12 cellular contexts compared by ENCODE assay signal in the genomic region with DNA sequence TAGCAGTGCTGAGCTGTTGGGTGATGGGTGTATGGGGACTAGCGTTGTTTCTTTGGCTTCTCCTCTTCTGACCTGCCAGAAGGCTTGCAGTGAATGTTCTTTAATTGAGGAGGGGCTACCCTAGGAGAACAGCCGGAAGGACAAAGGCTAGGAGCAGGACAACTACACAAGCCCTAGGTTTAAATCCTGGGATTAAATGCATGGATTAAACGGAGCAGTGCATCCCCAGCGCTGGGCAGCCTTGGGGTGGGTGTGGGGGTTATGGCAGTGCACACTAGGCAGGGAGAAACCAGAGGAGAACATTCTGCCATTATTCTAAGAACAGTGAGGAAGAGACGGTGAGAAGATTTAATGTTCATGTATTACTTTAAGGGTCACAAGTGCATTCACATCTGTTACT.
DNase-seq lines count a peak whose midpoint lies in the region; ATAC-seq, FAIRE-seq and TF ChIP-seq lines count a peak whose summit lies in the region.
"Had no signal": no experiment of that assay in that cellular context is flagged by ENCODE, and none has a peak within 500 bp of the region (broad histone marks: within the 10 kb centered on the region; RNA-seq: fewer than 3 reads in every experiment).

No MANE protein-coding gene starts in this region.

- POLR2A ChIA-PET in K562 (lab: Yijun Ruan, JAX) = interaction anchor here (0.7 kb wide), 1 partner anchor 317 kb away, joined by 3 read pairs; no protein-coding TSS in a partner anchor

- H3K9ac ChIP-seq in K562 (ENCODE audit: insufficient read depth in 1 of 2, low read depth in 2 of 2, low read length in 2 of 2) = no peak overlapping the region

- DNase-seq in Right ventricle myocardium inferior (ENCODE audit: missing footprints) (peak; percentile 1), left ventricle myocardium superior (no peak), K562 (ENCODE audit: extremely low read depth in 1 of 4, low spot score in 3 of 4) (no peak), superior temporal gyrus (ENCODE audit: extremely low spot score) (peak; percentile 25), foreskin melanocyte (no peak), MG63 (no peak), upper lobe of left lung (no peak)
- DNase-seq: KG1, upper lobe of right lung had no signal

- H4K20me1 ChIP-seq in K562 (replicated peaks; ENCODE audit: control insufficient read depth, insufficient read depth, low read length) = no peaks in the 10 kb centered on the region

- TF ChIP-seq EP300 in K562 (IDR thresholded peaks at IDR 0.05; ENCODE audit: low read length) (no peak), upper lobe of left lung (IDR thresholded peaks at IDR 0.05) (no peak)

- in situ Hi-C loops in K562 (cut with MboI) = no loop called here

- no peak for TF ChIP-seq POLR2A in K562 (conservative IDR thresholded peaks at IDR 0.05)
- TF ChIP-seq POLR2A in upper lobe of left lung (IDR thresholded peaks at IDR 0.05) = no peak

- H3K4me1 ChIP-seq in K562 (replicated peaks in 1 of 2; ENCODE audit: control insufficient read depth in 2 of 2, insufficient read depth in 2 of 2, low read length in 2 of 2) (peaks cover 18 to 23% of the 10 kb centered on the region in 2 experiments; a peak in 4 of 5 replicates), mesodermal cell (ENCODE audit: control insufficient read depth, insufficient read depth, low read length, poor library complexity, severe bottlenecking) (peaks cover 33% of the 10 kb centered on the region), upper lobe of left lung (peaks cover 0 to 12% (median 5%) of the 10 kb centered on the region in 4 donors)
- H3K4me1 ChIP-seq: upper lobe of right lung had no signal

- no peaks in the 10 kb centered on the region for H3K9me3 ChIP-seq in K562 (replicated peaks; ENCODE audit: control insufficient read depth, insufficient read depth, low read depth, low read length)
- no peaks in the 10 kb centered on the region for H3K9me3 ChIP-seq in mesodermal cell (ENCODE audit: control insufficient read depth, low read length)
- H3K9me3 ChIP-seq in MG63 = no peaks in the 10 kb centered on the region
- no peaks in the 10 kb centered on the region for H3K9me3 ChIP-seq in upper lobe of left lung
- H3K9me3 ChIP-seq: psoas muscle, upper lobe of right lung had no signal

- no peaks in the 10 kb centered on the region for H3K27me3 ChIP-seq in K562 (ENCODE audit: control insufficient read depth in 2 of 2, insufficient read depth in 2 of 2, low read length in 2 of 2)
- H3K27me3 ChIP-seq in MG63 = no peaks in the 10 kb centered on the region
- no peaks in the 10 kb centered on the region for H3K27me3 ChIP-seq in upper lobe of left lung
- H3K27me3 ChIP-seq: upper lobe of right lung had no signal

- no peaks in the 10 kb centered on the region for H3K79me2 ChIP-seq in K562 (ENCODE audit: control insufficient read depth, insufficient read depth, low read length)

- peak; percentile 23 for FAIRE-seq in K562 (lab: Jason Lieb, UNC)

- H3K4me3 ChIP-seq in K562 (no peak overlapping the region), mesodermal cell (ENCODE audit: extremely low read depth, insufficient read depth, low read length, poor library complexity, severe bottlenecking) (no peak overlapping the region), MG63 (no peak overlapping the region), upper lobe of left lung (no peak overlapping the region)
- H3K4me3 ChIP-seq: psoas muscle, upper lobe of right lung had no signal

- no peak for ATAC-seq in Right ventricle myocardium inferior
- ATAC-seq in left ventricle myocardium superior = no peak
- ATAC-seq in K562 = no peak
- no peak for ATAC-seq in upper lobe of left lung (ENCODE audit: low FRiP score in 2 of 2)
- ATAC-seq: PC-3, psoas muscle had no signal

- H3K36me3 ChIP-seq in K562 (ENCODE audit: control insufficient read depth, insufficient read depth, low read length) (peaks cover 10% of the 10 kb centered on the region; the same call in 1 of the 3 replicates), mesodermal cell (ENCODE audit: control insufficient read depth, insufficient read depth, low read length) (peaks cover 10% of the 10 kb centered on the region), MG63 (peaks cover 21% of the 10 kb centered on the region), upper lobe of left lung (peaks cover 11 to 41% (median 23%) of the 10 kb centered on the region in 4 donors)

- intact Hi-C loops in Right ventricle myocardium inferior (cut with DNase I) = no loop called here
- intact Hi-C loops in left ventricle myocardium superior (cut with micrococcal nuclease) = no loop called here
- intact Hi-C loops in K562 (cut with micrococcal nuclease) = no loop called here

- TF ChIP-seq CTCF in K562 (IDR thresholded peaks at IDR 0.05 in 2 of 3, conservative IDR thresholded peaks at IDR 0.05 in 1 of 3; ENCODE audit: insufficient read depth in 2 of 3, low read depth in 1 of 3, low read length in 3 of 3) (no peak), upper lobe of left lung (IDR thresholded peaks at IDR 0.05) (no peak)

- no peak overlapping the region for H3K27ac ChIP-seq in K562 (ENCODE audit: extremely low read depth, low read depth, low read length)
- peak overlapping the region; percentile 81 for H3K27ac ChIP-seq in mesodermal cell (ENCODE audit: low read depth, low read length, severe bottlenecking)
- no peak overlapping the region for H3K27ac ChIP-seq in upper lobe of left lung
- H3K27ac ChIP-seq: psoas muscle, upper lobe of right lung had no signal

- WGBS in K562 (ENCODE audit: insufficient coverage, low coverage, missing lambda C conversion rate) = 42% methylated on average over 5 of the region's 5 CpGs
- 89 to 96% methylated on average over 4 to 5 of the region's 5 CpGs for WGBS in mesodermal cell (ENCODE audit: insufficient coverage in 2 of 2), 2 experiments
- WGBS in upper lobe of left lung, 2 donors = 85 to 88% methylated on average over 5 of the region's 5 CpGs

- no peak for TF ChIP-seq RAD21 in K562 (CRISPR knock-in tag; conservative IDR thresholded peaks at IDR 0.05 in 1 of 2, IDR thresholded peaks at IDR 0.05 in 1 of 2)

- H3K4me2 ChIP-seq in K562 (ENCODE audit: insufficient read depth, low read length) = no peak overlapping the region

- CTCF ChIA-PET in K562 (lab: Yijun Ruan, JAX; ENCODE audit: low intra/inter-chr PET ratio) = no interaction called here

- no TSS peak for BruUV-seq in K562 (replicated peaks; lab: Mats Ljungman, UMichigan)

- no peaks in the 10 kb centered on the region for H3K9me1 ChIP-seq in K562 (ENCODE audit: control insufficient read depth, insufficient read depth, low read length)

- no peak overlapping the region for H2AFZ ChIP-seq in K562 (ENCODE audit: low read depth, low read length)

TF ChIP-seq in K562, 482 proteins besides CTCF, POLR2A, EP300 and RAD21 (continues in another document):
- TF ChIP-seq HDGF (IDR thresholded peaks at IDR 0.05) (no peak), ZNF717 (CRISPR knock-in tag; IDR thresholded peaks at IDR 0.05) (no peak), COPS2 (conservative IDR thresholded peaks at IDR 0.05) (no peak), POLR2AphosphoS5 (IDR thresholded peaks at IDR 0.05; ENCODE audit: control insufficient read depth, insufficient read depth, low read depth, low read length) (no peak), ZNF311 (CRISPR knock-in tag; IDR thresholded peaks at IDR 0.05) (no peak), HSF4 (CRISPR knock-in tag; IDR thresholded peaks at IDR 0.05; ENCODE audit: borderline replicate concordance) (no peak), KDM2B (CRISPR knock-in tag; IDR thresholded peaks at IDR 0.05) (no peak)
- TF ChIP-seq, protein P1, sequence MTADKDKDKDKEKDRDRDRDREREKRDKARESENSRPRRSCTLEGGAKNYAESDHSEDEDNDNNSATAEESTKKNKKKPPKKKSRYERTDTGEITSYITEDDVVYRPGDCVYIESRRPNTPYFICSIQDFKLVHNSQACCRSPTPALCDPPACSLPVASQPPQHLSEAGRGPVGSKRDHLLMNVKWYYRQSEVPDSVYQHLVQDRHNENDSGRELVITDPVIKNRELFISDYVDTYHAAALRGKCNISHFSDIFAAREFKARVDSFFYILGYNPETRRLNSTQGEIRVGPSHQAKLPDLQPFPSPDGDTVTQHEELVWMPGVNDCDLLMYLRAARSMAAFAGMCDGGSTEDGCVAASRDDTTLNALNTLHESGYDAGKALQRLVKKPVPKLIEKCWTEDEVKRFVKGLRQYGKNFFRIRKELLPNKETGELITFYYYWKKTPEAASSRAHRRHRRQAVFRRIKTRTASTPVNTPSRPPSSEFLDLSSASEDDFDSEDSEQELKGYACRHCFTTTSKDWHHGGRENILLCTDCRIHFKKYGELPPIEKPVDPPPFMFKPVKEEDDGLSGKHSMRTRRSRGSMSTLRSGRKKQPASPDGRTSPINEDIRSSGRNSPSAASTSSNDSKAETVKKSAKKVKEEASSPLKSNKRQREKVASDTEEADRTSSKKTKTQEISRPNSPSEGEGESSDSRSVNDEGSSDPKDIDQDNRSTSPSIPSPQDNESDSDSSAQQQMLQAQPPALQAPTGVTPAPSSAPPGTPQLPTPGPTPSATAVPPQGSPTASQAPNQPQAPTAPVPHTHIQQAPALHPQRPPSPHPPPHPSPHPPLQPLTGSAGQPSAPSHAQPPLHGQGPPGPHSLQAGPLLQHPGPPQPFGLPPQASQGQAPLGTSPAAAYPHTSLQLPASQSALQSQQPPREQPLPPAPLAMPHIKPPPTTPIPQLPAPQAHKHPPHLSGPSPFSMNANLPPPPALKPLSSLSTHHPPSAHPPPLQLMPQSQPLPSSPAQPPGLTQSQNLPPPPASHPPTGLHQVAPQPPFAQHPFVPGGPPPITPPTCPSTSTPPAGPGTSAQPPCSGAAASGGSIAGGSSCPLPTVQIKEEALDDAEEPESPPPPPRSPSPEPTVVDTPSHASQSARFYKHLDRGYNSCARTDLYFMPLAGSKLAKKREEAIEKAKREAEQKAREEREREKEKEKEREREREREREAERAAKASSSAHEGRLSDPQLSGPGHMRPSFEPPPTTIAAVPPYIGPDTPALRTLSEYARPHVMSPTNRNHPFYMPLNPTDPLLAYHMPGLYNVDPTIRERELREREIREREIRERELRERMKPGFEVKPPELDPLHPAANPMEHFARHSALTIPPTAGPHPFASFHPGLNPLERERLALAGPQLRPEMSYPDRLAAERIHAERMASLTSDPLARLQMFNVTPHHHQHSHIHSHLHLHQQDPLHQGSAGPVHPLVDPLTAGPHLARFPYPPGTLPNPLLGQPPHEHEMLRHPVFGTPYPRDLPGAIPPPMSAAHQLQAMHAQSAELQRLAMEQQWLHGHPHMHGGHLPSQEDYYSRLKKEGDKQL (CRISPR knock-in tag; IDR thresholded peaks at IDR 0.05; ENCODE audit: borderline replicate concordance) = no peak
- TF ChIP-seq, protein P2, sequence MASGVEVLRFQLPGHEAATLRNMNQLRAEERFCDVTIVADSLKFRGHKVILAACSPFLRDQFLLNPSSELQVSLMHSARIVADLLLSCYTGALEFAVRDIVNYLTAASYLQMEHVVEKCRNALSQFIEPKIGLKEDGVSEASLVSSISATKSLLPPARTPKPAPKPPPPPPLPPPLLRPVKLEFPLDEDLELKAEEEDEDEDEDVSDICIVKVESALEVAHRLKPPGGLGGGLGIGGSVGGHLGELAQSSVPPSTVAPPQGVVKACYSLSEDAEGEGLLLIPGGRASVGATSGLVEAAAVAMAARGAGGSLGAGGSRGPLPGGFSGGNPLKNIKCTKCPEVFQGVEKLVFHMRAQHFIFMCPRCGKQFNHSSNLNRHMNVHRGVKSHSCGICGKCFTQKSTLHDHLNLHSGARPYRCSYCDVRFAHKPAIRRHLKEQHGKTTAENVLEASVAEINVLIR (CRISPR knock-in tag; IDR thresholded peaks at IDR 0.05) = no peak

Comparison
In these comparisons a context has a peak if more than half of its experiments do, and no peak if none do; other contexts are left out.
1. DNase-seq: peak in Right ventricle myocardium inferior (single experiment) and superior temporal gyrus (single experiment); none in left ventricle myocardium superior (single experiment), K562 (0 of 4), foreskin melanocyte (single experiment), MG63 (single experiment) and upper lobe of left lung (0 of 2).